In the genomic region with DNA sequence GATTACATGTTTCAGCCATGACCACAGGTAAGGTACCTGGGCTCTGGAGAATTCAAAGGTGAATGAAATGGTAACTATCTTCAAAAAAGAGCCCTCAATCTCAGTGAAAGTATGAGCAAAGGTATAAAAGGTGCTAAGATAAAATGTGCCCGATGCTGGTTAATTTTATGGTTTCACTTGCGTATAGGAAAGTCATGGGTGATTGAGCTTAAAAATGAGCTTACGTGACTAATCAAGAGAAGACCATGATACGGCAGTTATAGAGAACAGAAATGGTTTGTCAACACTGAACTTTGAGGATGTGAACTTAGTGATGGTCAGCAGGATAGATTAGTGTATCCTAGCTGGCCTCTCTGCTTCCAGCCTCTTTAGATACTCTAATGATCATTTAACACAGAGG, we compare ENCODE assay signal across 20 cellular contexts.
DNase-seq lines count a peak whose midpoint lies in the region; ATAC-seq, FAIRE-seq and TF ChIP-seq lines count a peak whose summit lies in the region.
"Had no signal": no experiment of that assay in that cellular context is flagged by ENCODE, and none has a peak within 500 bp of the region (broad histone marks: within the 10 kb centered on the region; RNA-seq: fewer than 3 reads in every experiment).

No MANE protein-coding gene starts in this region.

- ATAC-seq in activated B cell treated with CpG ODN at 0.5 μM for 24 hours (ENCODE audit: low read depth) (peak; percentile 25), HG02763 (IDR thresholded peaks at IDR 0.05; ENCODE audit: unreplicated experiment) (no peak)

- CTCF ChIA-PET in activated B cell treated with CpG ODN at 0.5 μM for 24 hours (lab: Charles Lee) = no interaction called here

- H3K27ac Mint-ChIP-seq in activated B cell treated with CpG ODN at 0.5 μM for 24 hours = no peak overlapping the region
- H3K27ac Mint-ChIP-seq: CD8-positive, alpha-beta memory T cell; T-helper 2 cell treated with Interferon-gamma antibody and Interleukin-4, amounts not matched to agents 5 μg/mL and 100 μg/mL, for 36 hours had no signal

- no peak for TF ChIP-seq POLR2A in GM12892 (IDR thresholded peaks at IDR 0.05; ENCODE audit: low read depth, low read length)

- H3K27me3 Mint-ChIP-seq in activated B cell treated with CpG ODN at 0.5 μM for 24 hours = no peaks in the 10 kb centered on the region
- H3K27me3 Mint-ChIP-seq: CD8-positive, alpha-beta memory T cell had no signal

- peaks cover 6% of the 10 kb centered on the region for H3K4me1 Mint-ChIP-seq in activated B cell treated with CpG ODN at 0.5 μM for 24 hours
- H3K4me1 Mint-ChIP-seq: CD8-positive, alpha-beta memory T cell had no signal

- POLR2A ChIA-PET in activated B cell treated with CpG ODN at 0.5 μM for 24 hours (lab: Charles Lee) = no interaction called here

- intact Hi-C loops in activated B cell treated with CpG ODN at 0.5 μM for 24 hours (cut with micrococcal nuclease) = no loop called here

- no peak overlapping the region for H3K4me3 Mint-ChIP-seq in activated B cell treated with CpG ODN at 0.5 μM for 24 hours
- H3K4me3 Mint-ChIP-seq: CD8-positive, alpha-beta memory T cell; T-helper 2 cell treated with Interferon-gamma antibody and Interleukin-4, amounts not matched to agents 5 μg/mL and 100 μg/mL, for 36 hours had no signal

- H3K9me3 Mint-ChIP-seq in activated B cell treated with CpG ODN at 0.5 μM for 24 hours = no peaks in the 10 kb centered on the region
- H3K9me3 Mint-ChIP-seq: T-helper 2 cell treated with Interferon-gamma antibody and Interleukin-4, amounts not matched to agents 5 μg/mL and 100 μg/mL, for 36 hours had no signal

- DNase-seq in GM12892 (ENCODE audit: insufficient read length) = no peak
- DNase-seq in GM20000 (ENCODE audit: low spot score) = peak; percentile 10
- DNase-seq in activated B cell treated with CpG ODN at 0.5 μM for 24 hours = no peak
- no peak for DNase-seq in germinal center (ENCODE audit: low spot score)
- DNase-seq in NOMO-1 treated with dmso at 0.1 percent for 144 hours (lab: John Stamatoyannopoulos, UW; ENCODE audit: unreplicated experiment) = no peak
- no peak for DNase-seq in DMS 273 treated with DMSO at 0.1 percent for 48 hours (lab: John Stamatoyannopoulos, UW)
- DNase-seq: ACHN; C1 segment of cervical spinal cord; CD8-positive, alpha-beta memory T cell; Kasumi-1; MG63; NCI-H1092; NCI-H1436 treated with DMSO at 0.1 percent for 48 hours; NCI-H2029; SHP77; SK-N-SH had no signal

- peak; percentile 27 for FAIRE-seq in GM12892 (lab: Jason Lieb, UNC)
- FAIRE-seq: GM18507, H1 had no signal

- H3K36me3 Mint-ChIP-seq in activated B cell treated with CpG ODN at 0.5 μM for 24 hours (ENCODE audit: low read depth) = no peaks in the 10 kb centered on the region
- H3K36me3 Mint-ChIP-seq: CD8-positive, alpha-beta memory T cell had no signal

- TF ChIP-seq CTCF in GM20000 (IDR thresholded peaks at IDR 0.05; ENCODE audit: extremely low read depth, missing control alignments) (no peak), activated B cell treated with CpG ODN at 0.5 μM for 24 hours (IDR thresholded peaks at IDR 0.05) (no peak)
